In genomic region chr7:23105086-23105643, GRCh38 we compare ENCODE assay signal across 8 cellular contexts. TPM values are rescaled to one million over a fixed set of nuclear protein-coding genes. Genes with fewer than 3 reads are reported as not detected.
A peak's percentile ranks its signal among the peaks of the same experiment; 100 is the strongest.
DNase-seq lines count a peak whose midpoint lies in the region; ATAC-seq, FAIRE-seq and TF ChIP-seq lines count a peak whose summit lies in the region.

No MANE protein-coding gene starts in this region.

- H3K27me3 ChIP-seq in Peyer's patch (no peaks in the 10 kb centered on the region), endothelial cell of umbilical vein (ENCODE audit: control insufficient read depth in 2 of 2, insufficient read depth in 2 of 2, low read length in 2 of 2) (no peaks in the 10 kb centered on the region)

- ATAC-seq in HG02885 (IDR thresholded peaks at IDR 0.05; ENCODE audit: poor library complexity, unreplicated experiment) = peak; percentile 24
- peak; percentile 12 for ATAC-seq in omental fat pad (ENCODE audit: low FRiP score)

- TF ChIP-seq POLR2A in Peyer's patch (IDR thresholded peaks at IDR 0.05) (no peak), endothelial cell of umbilical vein (IDR thresholded peaks at IDR 0.05; ENCODE audit: low read depth, low read length) (no peak)

- H3K36me3 ChIP-seq in Peyer's patch (no peaks in the 10 kb centered on the region), endothelial cell of umbilical vein (ENCODE audit: control insufficient read depth in 2 of 2, extremely low read depth in 1 of 2, insufficient read depth in 2 of 2, low read length in 2 of 2) (no peaks in the 10 kb centered on the region)

- no peak for FAIRE-seq in endothelial cell of umbilical vein (lab: Jason Lieb, UNC)

- peaks cover 34% of the 10 kb centered on the region for H3K79me2 ChIP-seq in endothelial cell of umbilical vein (ENCODE audit: control insufficient read depth, insufficient read depth, low read length)

- no peaks in the 10 kb centered on the region for H3K9me3 ChIP-seq in Peyer's patch
- H3K9me3 ChIP-seq in endothelial cell of umbilical vein (replicated peaks; ENCODE audit: control insufficient read depth, insufficient read depth, low read length) = no peaks in the 10 kb centered on the region

- CTCF ChIA-PET in endothelial cell of umbilical vein (lab: Charles Lee) = interaction anchor here (1.1 to 2.2 kb wide), 6 partner anchors 9 to 88 kb away, joined by 3 to 26 read pairs (median 4); no protein-coding TSS in a partner anchor

- H3K4me1 ChIP-seq in Peyer's patch = peaks cover 0 to 25% (median 2%) of the 10 kb centered on the region in 4 donors
- H3K4me1 ChIP-seq in endothelial cell of umbilical vein (ENCODE audit: control insufficient read depth, extremely low read depth, insufficient read depth, low read length) = peaks cover 17% of the 10 kb centered on the region

- no peaks in the 10 kb centered on the region for H3K9me1 ChIP-seq in endothelial cell of umbilical vein (replicated peaks; ENCODE audit: control insufficient read depth, extremely low read depth, insufficient read depth, low read length)

- dilution Hi-C loops in endothelial cell of umbilical vein (cut with MboI; ENCODE audit: extremely low pct_ligation_motif_present, low sequenced_read_pairs) = no loop called here

- H4K20me1 ChIP-seq in endothelial cell of umbilical vein (replicated peaks; ENCODE audit: control insufficient read depth, extremely low read depth, insufficient read depth, low read length) = peaks cover 2% of the 10 kb centered on the region

- peak overlapping the region; percentile 100 for H2AFZ ChIP-seq in endothelial cell of umbilical vein (ENCODE audit: low read depth, low read length)

- H3K27ac ChIP-seq in Peyer's patch (peak overlapping the region; percentile 81 to 94 (median 90)), endothelial cell of umbilical vein (ENCODE audit: insufficient read depth, low read depth, low read length) (peak overlapping the region; percentile 78)

- peak; percentile 2 for DNase-seq in activated naive CD4-positive, alpha-beta T cell treated with Interleukin-2 at 50 U/mL for 16 hours
- no peak for DNase-seq in activated naive CD4-positive, alpha-beta T cell (lab: John Stamatoyannopoulos, UW)
- no peak for DNase-seq in Peyer's patch
- no peak for DNase-seq in endothelial cell of umbilical vein (ENCODE audit: low read depth, low spot score)
- no peak for DNase-seq in omental fat pad (ENCODE audit: low spot score)
- no peak for DNase-seq in hippocampal formation (lab: John Stamatoyannopoulos, UW)
- DNase-seq in dedifferentiated amniotic fluid mesenchymal stem cell (ENCODE audit: extremely low spot score) = no peak

- H3K9ac ChIP-seq in endothelial cell of umbilical vein (replicated peaks; ENCODE audit: extremely low read depth, insufficient read depth, low read length) = peak overlapping the region; percentile 94

- intact Hi-C loops in endothelial cell of umbilical vein (cut with micrococcal nuclease) = loop anchor here (1.0 to 5.0 kb wide), 2 partner anchors 77 to 93 kb away; partner anchors contain the start of genes HYCC1 and NUP42

- H3K4me2 ChIP-seq in endothelial cell of umbilical vein (ENCODE audit: insufficient read depth, low read length) = peak overlapping the region; percentile 99

- TSS peak; percentile 74 for BruUV-seq in endothelial cell of umbilical vein (replicated peaks; lab: Mats Ljungman, UMichigan)

- H3K4me3 ChIP-seq in Peyer's patch (peak overlapping the region; percentile 71 to 94 (median 77)), endothelial cell of umbilical vein (replicated peaks in 1 of 3; ENCODE audit: insufficient read depth in 1 of 3, low read depth in 1 of 3, low read length in 3 of 3) (peak overlapping the region; percentile 89 to 99 (median 96))

- no peak for TF ChIP-seq CTCF in Peyer's patch (IDR thresholded peaks at IDR 0.05)
- no peak for TF ChIP-seq CTCF in endothelial cell of umbilical vein (IDR thresholded peaks at IDR 0.05; ENCODE audit: extremely low read depth in 1 of 2, insufficient read depth in 1 of 2, low read depth in 1 of 2, low read length in 2 of 2)
- TF ChIP-seq CTCF in omental fat pad (IDR thresholded peaks at IDR 0.05) = no peak

- POLR2A ChIA-PET in endothelial cell of umbilical vein (lab: Charles Lee) = no interaction called here

TF ChIP-seq in endothelial cell of umbilical vein, 7 proteins besides CTCF, POLR2A, EP300 and RAD21:
- TF ChIP-seq MYC (IDR thresholded peaks at IDR 0.05; ENCODE audit: low read depth, low read length) (no peak), EZH2 (IDR thresholded peaks at IDR 0.05; ENCODE audit: borderline replicate concordance, low read depth, low read length, severe bottlenecking) (no peak), MAX (IDR thresholded peaks at IDR 0.05; ENCODE audit: insufficient read depth, insufficient read length) (no peak), GATA2 (IDR thresholded peaks at IDR 0.05; ENCODE audit: insufficient read depth, insufficient read length, low read depth, low read length) (no peak), POLR2AphosphoS5 (IDR thresholded peaks at IDR 0.05; ENCODE audit: insufficient read depth, low read depth, low read length) (no peak), JUN (IDR thresholded peaks at IDR 0.05; ENCODE audit: borderline replicate concordance, insufficient read depth, insufficient read length, low read depth) (no peak), FOS (IDR thresholded peaks at IDR 0.05; ENCODE audit: borderline replicate concordance, insufficient read depth, low read length) (no peak)

RNA-seq across cellular contexts. Expression of gene KLHL7, which starts 0.4 kb away (rescaled TPM):
- total RNA-seq in Peyer's patch (10 to 100 TPM; 16.7 to 53.6 (median 23.1) TPM), endothelial cell of umbilical vein (29.0 and 32.1 TPM in 2 replicates), omental fat pad (10 to 100 TPM; 19.3 to 51.7 (median 24.9) TPM)
- polyA plus RNA-seq in endothelial cell of umbilical vein = 13.7 and 21.3 TPM in 2 replicates
- 28.4 and 30.4 TPM in 2 replicates for polyA plus RNA-seq in endothelial cell of umbilical vein (2011; cell fraction: cytosol; rRNA removed)
- polyA plus RNA-seq in endothelial cell of umbilical vein (2011; cell fraction: nucleus; rRNA removed) = 20.2 and 27.8 TPM in 2 replicates
- polyA plus RNA-seq in endothelial cell of umbilical vein (2012) = 32.8 and 43.3 TPM in 2 replicates
- polyA minus RNA-seq in endothelial cell of umbilical vein = 14.9 and 19.2 TPM in 2 replicates
- polyA minus RNA-seq in endothelial cell of umbilical vein (2011; cell fraction: cytosol; rRNA and poly(A)+ RNA removed) = 15.2 TPM
- polyA minus RNA-seq in endothelial cell of umbilical vein (2011; cell fraction: nucleus; rRNA and poly(A)+ RNA removed) = 22.0 and 23.4 TPM in 2 replicates
